Comparison of ENCODE assay signal across 8 cellular contexts in the genomic region with DNA sequence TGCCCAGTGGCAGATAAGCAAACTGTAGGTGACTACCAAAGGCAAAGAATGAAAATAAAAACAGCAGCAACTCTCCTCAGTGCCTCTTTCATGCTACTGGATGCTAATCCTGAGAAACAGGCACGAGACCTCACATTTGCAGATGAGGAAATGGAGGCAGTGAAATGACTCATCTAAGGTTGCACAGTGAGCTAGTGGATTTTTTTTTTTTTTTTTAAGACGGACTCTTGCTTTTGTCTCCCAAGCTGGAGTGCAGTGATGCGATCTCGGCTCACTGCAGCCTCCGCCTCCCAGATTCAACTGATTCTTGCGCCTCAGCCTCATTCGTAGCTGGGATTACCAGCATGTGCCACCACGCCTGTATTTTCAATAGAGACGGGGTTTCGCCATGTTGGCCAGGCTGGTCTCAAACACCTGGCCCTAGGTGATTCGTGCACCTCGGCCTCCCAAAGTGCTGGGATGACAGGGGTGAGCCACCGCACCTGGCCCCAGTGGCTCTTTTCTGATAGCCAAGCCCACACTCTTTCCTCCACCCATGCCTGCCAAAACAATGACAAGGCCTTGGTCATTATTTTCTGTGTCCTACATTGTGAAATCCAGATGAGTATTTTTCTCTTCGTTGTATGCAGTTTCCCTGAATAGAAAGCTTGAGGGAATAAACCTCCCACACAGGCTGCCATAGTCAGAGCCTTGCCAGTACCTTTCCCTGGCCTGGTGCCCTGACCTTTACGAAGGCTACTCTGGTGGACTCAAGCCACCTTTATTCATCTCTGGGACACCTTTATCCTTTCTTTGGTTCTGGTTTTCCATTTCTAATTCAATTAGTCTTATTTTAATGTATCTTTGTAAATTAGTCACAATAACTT. TPM values are rescaled to one million over a fixed set of nuclear protein-coding genes. Genes with fewer than 3 reads are reported as not detected.
A peak's percentile ranks its signal among the peaks of the same experiment; 100 is the strongest.
DNase-seq lines count a peak whose midpoint lies in the region; ATAC-seq and TF ChIP-seq lines count a peak whose summit lies in the region.

No MANE protein-coding gene starts in this region.

- TF ChIP-seq CTCF in natural killer cell (IDR thresholded peaks at IDR 0.05) (no peak), ovary (IDR thresholded peaks at IDR 0.05) (no peak)

- 81 to 85% (median 82%) methylated on average over 15 of the region's 15 CpGs for WGBS in ovary, 3 donors

- no peak for TF ChIP-seq EP300 in ovary (IDR thresholded peaks at IDR 0.05)

- DNase-seq in SIG-M5 treated with dmso at 0.1 percent for 504 hours (lab: John Stamatoyannopoulos, UW; ENCODE audit: unreplicated experiment), result peak; percentile 46
- DNase-seq in SIG-M5 (lab: John Stamatoyannopoulos, UW), result no peak
- DNase-seq in natural killer cell, result no peak
- no peak for DNase-seq in NCI-H1105 treated with DMSO at 0.1 percent for 48 hours (lab: John Stamatoyannopoulos, UW)
- no peak for DNase-seq in ovary
- no peak for DNase-seq in GOT3 (lab: John Stamatoyannopoulos, UW)

- no peaks in the 10 kb centered on the region for H3K9me3 ChIP-seq in ovary

- no peaks in the 10 kb centered on the region for H3K27me3 ChIP-seq in ovary

- TF ChIP-seq POLR2A in ovary (IDR thresholded peaks at IDR 0.05), result no peak

- H3K4me3 Mint-ChIP-seq in IgD-negative memory B cell, result peak overlapping the region in 3 of 4 donors; percentile 32 to 86 (median 78)
- H3K4me3 Mint-ChIP-seq in natural killer cell, result peak overlapping the region; percentile 72

- no peak overlapping the region for H3K4me3 ChIP-seq in ovary

- peaks cover 0 to 1% (median 0%) of the 10 kb centered on the region in 3 donors for H3K9me3 Mint-ChIP-seq in IgD-negative memory B cell
- H3K9me3 Mint-ChIP-seq in natural killer cell, result no peaks in the 10 kb centered on the region

- H3K36me3 ChIP-seq in ovary, result no peaks in the 10 kb centered on the region

- ATAC-seq in GM21786 (IDR thresholded peaks at IDR 0.05; ENCODE audit: unreplicated experiment) (peak; percentile 69), natural killer cell (peak in 1 of 3 donors; percentile 42)

- no peaks in the 10 kb centered on the region for H3K4me1 ChIP-seq in ovary (ENCODE audit: insufficient read depth)

- peaks cover 46 to 59% (median 53%) of the 10 kb centered on the region in 3 donors for H3K4me1 Mint-ChIP-seq in IgD-negative memory B cell
- H3K4me1 Mint-ChIP-seq in natural killer cell, result peaks cover 72 to 85% of the 10 kb centered on the region in 2 donors

- H3K27ac ChIP-seq in ovary, result no peak overlapping the region

- H3K36me3 Mint-ChIP-seq in IgD-negative memory B cell, result peaks cover 15% of the 10 kb centered on the region
- no peaks in the 10 kb centered on the region for H3K36me3 Mint-ChIP-seq in natural killer cell

- H3K27me3 Mint-ChIP-seq in IgD-negative memory B cell, result no peaks in the 10 kb centered on the region
- H3K27me3 Mint-ChIP-seq in natural killer cell (ENCODE audit: low read depth in 2 of 2), result no peaks in the 10 kb centered on the region

- intact Hi-C loops in natural killer cell (cut with micrococcal nuclease) (no loop called here), ovary (cut with DNase I) (no loop called here)

- H3K27ac Mint-ChIP-seq in IgD-negative memory B cell, result peak overlapping the region; percentile 55 to 95 (median 73)
- peak overlapping the region; percentile 79 to 94 for H3K27ac Mint-ChIP-seq in natural killer cell

RNA-seq across cellular contexts. Expression of gene DOCK2, which starts 19.3 kb away (rescaled TPM):
- polyA plus RNA-seq in IgD-negative memory B cell (114 TPM), ovary (1 to 10 TPM; 1.3 to 8.1 TPM)
- total RNA-seq in natural killer cell (100 to 1,000 TPM; 317 to 361 (median 320) TPM), ovary (10 to 100 TPM in 1 of 7 donors, 1 to 10 TPM in 6; 4.2 to 10.2 (median 5.4) TPM)

Comparison
In these comparisons a context has a peak if more than half of its experiments do, and no peak if none do; other contexts are left out.
1. RNA of gene DOCK2, which starts 19.3 kb away (total RNA-seq): 317 to 361 TPM in natural killer cell; 4.2 to 10.2 TPM in ovary; every median in the first group is over 10 times any median in the second.